ENCODE assay signal across 40 cellular contexts in genomic region chr6:116420341-116420740, GRCh38.
"Had no signal": no experiment of that assay in that cellular context is flagged by ENCODE, and none has a peak within 500 bp of the region (broad histone marks: within the 10 kb centered on the region; RNA-seq: fewer than 3 reads in every experiment).

No MANE protein-coding gene starts in this region.

- FAIRE-seq: astrocyte, bronchial epithelial cell had no signal

- H3K4me1 ChIP-seq: adrenal gland, body of pancreas, breast epithelium had no signal

- H3K27me3 Mint-ChIP-seq: activated naive CD4-positive, alpha-beta T cell treated with anti-CD3 and anti-CD28 coated beads, Interleukin-2, amount 10 ng/mL, durations not matched to agents 7 days and 5 days; activated naive CD4-positive, alpha-beta T cell treated with anti-CD3 and anti-CD28 coated beads, Interleukin-2, amount 50 U/mL, for 24 hours; activated naive CD8-positive, alpha-beta T cell; activated naive CD8-positive, alpha-beta T cell treated with anti-CD3 and anti-CD28 coated beads for 36 hours; activated naive CD8-positive, alpha-beta T cell treated with anti-CD3 and anti-CD28 coated beads, Interleukin-2, amount 10 ng/mL, durations not matched to agents 7 days and 5 days; activated naive CD8-positive, alpha-beta T cell treated with anti-CD3 and anti-CD28 coated beads, Interleukin-2, amount 50 U/mL, for 24 hours; activated T-cell treated with anti-CD3 and anti-CD28 coated beads, Interleukin-2, amount 50 U/mL, for 24 hours; activated T-helper 17 cell treated with anti-CD3 and anti-CD28 coated beads, Interleukin-2, amount 50 U/mL, for 72 hours; brain; central memory CD8-positive, alpha-beta T cell had no signal

- DNase-seq: activated effector memory CD4-positive, alpha-beta T cell treated with anti-CD3 and anti-CD28 coated beads, Interleukin-2, amount 50 U/mL, for 16 hours; activated effector memory CD4-positive, alpha-beta T cell treated with Interleukin-2 at 50 U/mL for 16 hours; activated gamma-delta T cell; activated gamma-delta T cell treated with Interleukin-2 at 50 U/mL for 16 hours; activated naive CD4-positive, alpha-beta T cell; activated naive CD4-positive, alpha-beta T cell treated with anti-CD3 and anti-CD28 coated beads for 36 hours; activated naive CD4-positive, alpha-beta T cell treated with anti-CD3 and anti-CD28 coated beads, Interleukin-2, amount 10 ng/mL, durations not matched to agents 7 days and 5 days; activated naive CD4-positive, alpha-beta T cell treated with anti-CD3 and anti-CD28 coated beads, Interleukin-2, amount 50 U/mL, for 16 hours; activated naive CD4-positive, alpha-beta T cell treated with Interleukin-2 at 50 U/mL for 16 hours; activated naive CD8-positive, alpha-beta T cell treated with anti-CD3 and anti-CD28 coated beads for 36 hours; activated naive CD8-positive, alpha-beta T cell treated with anti-CD3 and anti-CD28 coated beads, Interleukin-2, amount 10 ng/mL, durations not matched to agents 7 days and 5 days; activated naive CD8-positive, alpha-beta T cell treated with anti-CD3 and anti-CD28 coated beads, Interleukin-2, amount 50 U/mL, for 24 hours; activated T-cell treated with anti-CD3 and anti-CD28 coated beads, Interleukin-2, amount 50 U/mL, for 1 hour; activated T-cell treated with anti-CD3 and anti-CD28 coated beads, Interleukin-2, amount 50 U/mL, for 24 hours; activated T-cell treated with anti-CD3 and anti-CD28 coated beads, Interleukin-2, amount 50 U/mL, for 4 hours; activated T-cell treated with anti-CD3 and anti-CD28 coated beads, Interleukin-2, amount 50 U/mL, for 48 hours; activated T-cell treated with anti-CD3 and anti-CD28 coated beads, Interleukin-2, amount 50 U/mL, for 72 hours; adrenal gland; amniotic stem cell; amygdala; anterior cingulate cortex; aorta; body of pancreas; brain microvascular endothelial cell; caudate nucleus; central memory CD4-positive, alpha-beta T cell; cerebellar nuclear complex had no signal

- H3K36me3 ChIP-seq: ascending aorta, brain microvascular endothelial cell, breast epithelium, cardiac muscle cell had no signal

- H3K4me3 Mint-ChIP-seq: activated naive CD4-positive, alpha-beta T cell treated with anti-CD3 and anti-CD28 coated beads for 36 hours; activated naive CD4-positive, alpha-beta T cell treated with anti-CD3 and anti-CD28 coated beads, Interleukin-2, amount 10 ng/mL, durations not matched to agents 7 days and 5 days; activated naive CD4-positive, alpha-beta T cell treated with anti-CD3 and anti-CD28 coated beads, Interleukin-2, amount 50 U/mL, for 24 hours; activated naive CD8-positive, alpha-beta T cell; activated naive CD8-positive, alpha-beta T cell treated with anti-CD3 and anti-CD28 coated beads for 36 hours; activated naive CD8-positive, alpha-beta T cell treated with anti-CD3 and anti-CD28 coated beads, Interleukin-2, amount 10 ng/mL, durations not matched to agents 7 days and 5 days; activated naive CD8-positive, alpha-beta T cell treated with anti-CD3 and anti-CD28 coated beads, Interleukin-2, amount 50 U/mL, for 24 hours; activated T-cell treated with anti-CD3 and anti-CD28 coated beads, Interleukin-2, amount 50 U/mL, for 24 hours; activated T-cell treated with anti-CD3 and anti-CD28 coated beads, Interleukin-2, amount 50 U/mL, for 4 hours; activated T-cell treated with anti-CD3 and anti-CD28 coated beads, Interleukin-2, amount 50 U/mL, for 72 hours; activated T-helper 1 cell treated with anti-CD3 and anti-CD28 coated beads, Interleukin-12 subunit alpha, Interleukin-12 subunit beta, Interleukin-2, Interleukin-4 antibody, amounts not matched to agents 30 ng/mL and 10 ng/mL and 1 ng/mL, durations not matched to agents 14 hours and 24 hours and 36 hours; activated T-helper 17 cell treated with anti-CD3 and anti-CD28 coated beads, Interleukin-2, amount 50 U/mL, for 72 hours; brain; central memory CD8-positive, alpha-beta T cell had no signal

- H3K27ac Mint-ChIP-seq: activated naive CD4-positive, alpha-beta T cell treated with anti-CD3 and anti-CD28 coated beads for 36 hours; activated naive CD4-positive, alpha-beta T cell treated with anti-CD3 and anti-CD28 coated beads, Interleukin-2, amount 10 ng/mL, durations not matched to agents 7 days and 5 days; activated naive CD4-positive, alpha-beta T cell treated with anti-CD3 and anti-CD28 coated beads, Interleukin-2, amount 50 U/mL, for 24 hours; activated naive CD4-positive, alpha-beta T cell treated with anti-CD3 and anti-CD28 coated beads, Interleukin-2, amount 50 U/mL, for 72 hours; activated naive CD8-positive, alpha-beta T cell; activated naive CD8-positive, alpha-beta T cell treated with anti-CD3 and anti-CD28 coated beads for 36 hours; activated naive CD8-positive, alpha-beta T cell treated with anti-CD3 and anti-CD28 coated beads, Interleukin-2, amount 10 ng/mL, durations not matched to agents 7 days and 5 days; activated naive CD8-positive, alpha-beta T cell treated with anti-CD3 and anti-CD28 coated beads, Interleukin-2, amount 50 U/mL, for 24 hours; activated T-cell treated with anti-CD3 and anti-CD28 coated beads, Interleukin-2, amount 50 U/mL, for 24 hours; activated T-cell treated with anti-CD3 and anti-CD28 coated beads, Interleukin-2, amount 50 U/mL, for 72 hours; activated T-helper 1 cell treated with anti-CD3 and anti-CD28 coated beads, Interleukin-12 subunit alpha, Interleukin-12 subunit beta, Interleukin-2, Interleukin-4 antibody, amounts not matched to agents 30 ng/mL and 10 ng/mL and 1 ng/mL, durations not matched to agents 14 hours and 24 hours and 36 hours; activated T-helper 17 cell treated with anti-CD3 and anti-CD28 coated beads, Interleukin-2, amount 50 U/mL, for 72 hours; activated T-helper 2 cell treated with anti-CD3 and anti-CD28 coated beads, Interferon-gamma antibody, Interleukin-2, Interleukin-4, amounts not matched to agents 10 μg/mL and 5 μg/mL and 100 μg/mL, durations not matched to agents 14 hours and 24 hours and 36 hours; brain had no signal

- H3K27ac ChIP-seq: adrenal gland, ascending aorta, body of pancreas, brain microvascular endothelial cell, breast epithelium, cardiac muscle cell had no signal

- H3K27me3 ChIP-seq: adrenal gland, ascending aorta, body of pancreas, brain microvascular endothelial cell, breast epithelium, cardiac muscle cell had no signal

- H3K4me3 ChIP-seq: adrenal gland, ascending aorta, body of pancreas, breast epithelium, cardiac muscle cell had no signal

- ATAC-seq: activated naive CD4-positive, alpha-beta T cell treated with anti-CD3 and anti-CD28 coated beads, Interleukin-2, amount 50 U/mL, for 72 hours; activated naive CD8-positive, alpha-beta T cell treated with anti-CD3 and anti-CD28 coated beads, Interleukin-2, amount 50 U/mL, for 24 hours; activated T-cell treated with anti-CD3 and anti-CD28 coated beads, Interleukin-2, amount 50 U/mL, for 4 hours; activated T-cell treated with anti-CD3 and anti-CD28 coated beads, Interleukin-2, amount 50 U/mL, for 72 hours; activated T-helper 17 cell treated with anti-CD3 and anti-CD28 coated beads, Interleukin-2, amount 50 U/mL, for 72 hours; body of pancreas had no signal

- H3K9me3 Mint-ChIP-seq: activated naive CD4-positive, alpha-beta T cell treated with anti-CD3 and anti-CD28 coated beads for 36 hours; activated naive CD4-positive, alpha-beta T cell treated with anti-CD3 and anti-CD28 coated beads, Interleukin-2, amount 10 ng/mL, durations not matched to agents 7 days and 5 days; activated naive CD4-positive, alpha-beta T cell treated with anti-CD3 and anti-CD28 coated beads, Interleukin-2, amount 50 U/mL, for 24 hours; activated naive CD4-positive, alpha-beta T cell treated with anti-CD3 and anti-CD28 coated beads, Interleukin-2, amount 50 U/mL, for 72 hours; activated naive CD8-positive, alpha-beta T cell treated with anti-CD3 and anti-CD28 coated beads for 36 hours; activated naive CD8-positive, alpha-beta T cell treated with anti-CD3 and anti-CD28 coated beads, Interleukin-2, amount 10 ng/mL, durations not matched to agents 7 days and 5 days; activated naive CD8-positive, alpha-beta T cell treated with anti-CD3 and anti-CD28 coated beads, Interleukin-2, amount 50 U/mL, for 24 hours; activated T-cell treated with anti-CD3 and anti-CD28 coated beads, Interleukin-2, amount 50 U/mL, for 24 hours; activated T-cell treated with anti-CD3 and anti-CD28 coated beads, Interleukin-2, amount 50 U/mL, for 4 hours; activated T-cell treated with anti-CD3 and anti-CD28 coated beads, Interleukin-2, amount 50 U/mL, for 72 hours; activated T-helper 1 cell treated with anti-CD3 and anti-CD28 coated beads, Interleukin-12 subunit alpha, Interleukin-12 subunit beta, Interleukin-2, Interleukin-4 antibody, amounts not matched to agents 30 ng/mL and 10 ng/mL and 1 ng/mL, durations not matched to agents 14 hours and 24 hours and 36 hours; activated T-helper 17 cell treated with anti-CD3 and anti-CD28 coated beads, Interleukin-2, amount 50 U/mL, for 72 hours; activated T-helper 2 cell treated with anti-CD3 and anti-CD28 coated beads, Interferon-gamma antibody, Interleukin-2, Interleukin-4, amounts not matched to agents 10 μg/mL and 5 μg/mL and 100 μg/mL, durations not matched to agents 14 hours and 24 hours and 36 hours; brain; central memory CD8-positive, alpha-beta T cell had no signal

- H3K9me3 ChIP-seq: adrenal gland, ascending aorta, body of pancreas, breast epithelium had no signal

- H3K36me3 Mint-ChIP-seq: activated naive CD4-positive, alpha-beta T cell treated with anti-CD3 and anti-CD28 coated beads, Interleukin-2, amount 10 ng/mL, durations not matched to agents 7 days and 5 days; activated naive CD4-positive, alpha-beta T cell treated with anti-CD3 and anti-CD28 coated beads, Interleukin-2, amount 50 U/mL, for 24 hours; activated naive CD4-positive, alpha-beta T cell treated with anti-CD3 and anti-CD28 coated beads, Interleukin-2, amount 50 U/mL, for 72 hours; activated naive CD8-positive, alpha-beta T cell; activated naive CD8-positive, alpha-beta T cell treated with anti-CD3 and anti-CD28 coated beads for 36 hours; activated naive CD8-positive, alpha-beta T cell treated with anti-CD3 and anti-CD28 coated beads, Interleukin-2, amount 10 ng/mL, durations not matched to agents 7 days and 5 days had no signal

- H3K4me1 Mint-ChIP-seq: activated naive CD4-positive, alpha-beta T cell treated with anti-CD3 and anti-CD28 coated beads, Interleukin-2, amount 10 ng/mL, durations not matched to agents 7 days and 5 days; activated naive CD4-positive, alpha-beta T cell treated with anti-CD3 and anti-CD28 coated beads, Interleukin-2, amount 50 U/mL, for 24 hours; activated naive CD8-positive, alpha-beta T cell treated with anti-CD3 and anti-CD28 coated beads, Interleukin-2, amount 10 ng/mL, durations not matched to agents 7 days and 5 days; central memory CD8-positive, alpha-beta T cell had no signal
